ENCODE assay signal across 24 cellular contexts in the genomic region with DNA sequence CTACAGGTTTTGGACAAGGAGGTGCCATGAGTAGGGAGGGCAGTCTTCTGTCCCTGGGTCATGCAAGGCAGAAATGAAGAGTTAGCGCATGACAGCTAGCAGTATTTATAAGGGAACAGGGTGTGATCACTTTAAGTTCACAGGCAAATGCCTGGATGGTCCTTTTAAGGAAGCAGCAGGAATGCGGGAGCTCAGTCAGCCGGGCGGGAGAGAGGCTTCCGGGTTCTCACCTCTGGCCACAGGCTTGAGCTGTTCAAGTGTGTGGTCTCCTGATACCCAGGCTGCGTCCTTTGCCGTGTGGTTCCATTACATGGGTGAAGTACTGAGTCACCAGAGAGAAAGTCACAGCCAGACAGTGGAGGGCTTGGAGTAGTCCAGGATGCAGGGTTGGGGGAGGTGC.
DNase-seq lines count a peak whose midpoint lies in the region; ATAC-seq and TF ChIP-seq lines count a peak whose summit lies in the region.
"Had no signal": no experiment of that assay in that cellular context is flagged by ENCODE, and none has a peak within 500 bp of the region (broad histone marks: within the 10 kb centered on the region; RNA-seq: fewer than 3 reads in every experiment).

No MANE protein-coding gene starts in this region.

- H3K9me3 ChIP-seq in sigmoid colon (no peaks in the 10 kb centered on the region), psoas muscle (no peaks in the 10 kb centered on the region)
- H3K9me3 ChIP-seq: adrenal gland, right atrium auricular region, upper lobe of left lung had no signal

- H3K4me1 Mint-ChIP-seq in HFFc6 (ENCODE audit: low read depth): peaks cover 23% of the 10 kb centered on the region

- ATAC-seq in psoas muscle: no peak
- ATAC-seq: esophagus mucosa; GM12878; naive thymus-derived CD8-positive, alpha-beta T cell had no signal

- H3K9me3 Mint-ChIP-seq in HFFc6: no peaks in the 10 kb centered on the region
- H3K9me3 Mint-ChIP-seq: activated CD4-positive, alpha-beta memory T cell treated with anti-CD3 and anti-CD28 coated beads for 36 hours; naive thymus-derived CD8-positive, alpha-beta T cell had no signal

- no peak for TF ChIP-seq POLR2A in sigmoid colon (IDR thresholded peaks at IDR 0.05)

- H3K36me3 ChIP-seq in sigmoid colon (peaks cover 0 to 45% (median 7%) of the 10 kb centered on the region in 4 donors), psoas muscle (ENCODE audit: insufficient read depth in 1 of 2, low read depth in 1 of 2) (no peaks in the 10 kb centered on the region)

- H3K27ac ChIP-seq in sigmoid colon: peak overlapping the region; percentile 81 to 91 (median 86)
- no peak overlapping the region for H3K27ac ChIP-seq in psoas muscle
- H3K27ac ChIP-seq: adrenal gland, right atrium auricular region had no signal

- H3K4me3 Mint-ChIP-seq in HFFc6: no peak overlapping the region
- H3K4me3 Mint-ChIP-seq: activated CD4-positive, alpha-beta memory T cell treated with anti-CD3 and anti-CD28 coated beads for 36 hours; CD14-positive monocyte; naive thymus-derived CD8-positive, alpha-beta T cell had no signal

- WGBS in sigmoid colon, 2 donors: 94 to 95% methylated on average over 7 of the region's 7 CpGs
- WGBS in psoas muscle, 3 donors: 94 to 96% (median 96%) methylated on average over 7 of the region's 7 CpGs

- peak in 2 of 4 donors; percentile 60 to 82 for TF ChIP-seq EP300 in sigmoid colon (IDR thresholded peaks at IDR 0.05)

- H3K27me3 ChIP-seq in sigmoid colon (no peaks in the 10 kb centered on the region), psoas muscle (ENCODE audit: insufficient read depth in 3 of 3, low read length in 2 of 3) (no peaks in the 10 kb centered on the region)
- H3K27me3 ChIP-seq: adrenal gland, right atrium auricular region, upper lobe of left lung had no signal

- H3K4me1 ChIP-seq in sigmoid colon: peaks cover 0 to 56% (median 50%) of the 10 kb centered on the region in 4 donors
- H3K4me1 ChIP-seq in psoas muscle: no peaks in the 10 kb centered on the region

- H3K36me3 Mint-ChIP-seq in HFFc6 (ENCODE audit: low read depth): peaks cover 6% of the 10 kb centered on the region

- intact Hi-C loops in sigmoid colon (cut with DNase I) (loop anchor here (10.0 kb wide), 2 partner anchors 239 to 331 kb away; no protein-coding TSS in a partner anchor), psoas muscle (cut with DNase I) (no loop called here)

- H3K27me3 Mint-ChIP-seq in HFFc6 (ENCODE audit: insufficient read depth): peaks cover 5% of the 10 kb centered on the region
- H3K27me3 Mint-ChIP-seq: activated CD4-positive, alpha-beta memory T cell treated with anti-CD3 and anti-CD28 coated beads for 36 hours; naive thymus-derived CD8-positive, alpha-beta T cell had no signal

- no peak for TF ChIP-seq CTCF in HFFc6 (IDR thresholded peaks at IDR 0.05)
- no peak for TF ChIP-seq CTCF in fibroblast of pulmonary artery (IDR thresholded peaks at IDR 0.05; ENCODE audit: low read length, missing control alignments)
- no peak for TF ChIP-seq CTCF in sigmoid colon (IDR thresholded peaks at IDR 0.05)
- TF ChIP-seq CTCF in psoas muscle (IDR thresholded peaks at IDR 0.05): no peak

- peak overlapping the region; percentile 31 for H3K27ac Mint-ChIP-seq in HFFc6
- H3K27ac Mint-ChIP-seq: activated CD4-positive, alpha-beta memory T cell treated with anti-CD3 and anti-CD28 coated beads for 36 hours; CD14-positive monocyte had no signal

- H3K4me3 ChIP-seq in fibroblast of pulmonary artery (replicated peaks; ENCODE audit: low read depth, low read length) (no peak overlapping the region), sigmoid colon (no peak overlapping the region), psoas muscle (no peak overlapping the region)
- H3K4me3 ChIP-seq: adrenal gland, GM12878, right atrium auricular region, upper lobe of left lung had no signal

- peak; percentile 58 for DNase-seq in HFFc6
- DNase-seq in amniotic epithelial cell (ENCODE audit: low read depth): peak; percentile 68
- DNase-seq in fibroblast of pulmonary artery (ENCODE audit: low read depth): peak; percentile 12
- no peak for DNase-seq in sigmoid colon
- no peak for DNase-seq in psoas muscle
- DNase-seq in effector CD8-positive, alpha-beta T cell (lab: John Stamatoyannopoulos, UW): no peak
- no peak for DNase-seq in GDM1 (lab: John Stamatoyannopoulos, UW)
- DNase-seq: activated CD4-positive, alpha-beta memory T cell treated with anti-CD3 and anti-CD28 coated beads for 36 hours; activated effector memory CD4-positive, alpha-beta T cell treated with anti-CD3 and anti-CD28 coated beads, Interleukin-2, amount 50 U/mL, for 16 hours; adrenal gland; central memory CD4-positive, alpha-beta T cell; effector CD4-positive, alpha-beta T cell; mesendoderm; naive thymus-derived CD8-positive, alpha-beta T cell; NCI-H1092; NCI-H1930; NCI-H69; stimulated activated CD4-positive, alpha-beta T cell treated with anti-CD3 and anti-CD28 coated beads, Interleukin-15, amount 100 ng/mL, for 24 hours; T-helper 9 cell had no signal

Comparison
In these comparisons a context has a peak if more than half of its experiments do, and no peak if none do; other contexts are left out.
1. DNase-seq: peak in HFFc6 (single experiment), amniotic epithelial cell (single experiment) and fibroblast of pulmonary artery (single experiment); none in sigmoid colon (single experiment), psoas muscle (0 of 2), effector CD8-positive, alpha-beta T cell (single experiment) and GDM1 (single experiment).